Comparison of ENCODE assay signal across 8 cellular contexts in genomic region chr22:20702175-20702545, GRCh38.
DNase-seq lines count a peak whose midpoint lies in the region; ATAC-seq and TF ChIP-seq lines count a peak whose summit lies in the region.
"Not testable (repeated sequence)": the region's sequence is repeated elsewhere in the genome, so short reads cannot be mapped to it uniquely, and the experiment has no call there.

No MANE protein-coding gene starts in this region.

- peaks cover 15% of the 10 kb centered on the region for H3K4me1 ChIP-seq in DND-41 (ENCODE audit: insufficient read depth, low read length)
- H3K4me1 ChIP-seq in RWPE2 (ENCODE audit: insufficient read depth, poor library complexity, severe bottlenecking) = not testable (repeated sequence)
- H3K4me1 ChIP-seq in muscle layer of duodenum (ENCODE audit: control insufficient read depth in 1 of 2, insufficient read depth in 2 of 2, low read length in 2 of 2) = peaks cover 0 to 10% of the 10 kb centered on the region in 2 donors

- DNase-seq in DND-41 = peak; percentile 19
- not testable (repeated sequence) for DNase-seq in RWPE2 (ENCODE audit: low spot score); fibroblast of villous mesenchyme (ENCODE audit: low read depth)
- peak; percentile 25 for DNase-seq in activated naive CD8-positive, alpha-beta T cell treated with anti-CD3 and anti-CD28 coated beads for 36 hours

- peak overlapping the region; percentile 86 for H2AFZ ChIP-seq in DND-41 (ENCODE audit: low read depth, low read length)

- not testable (repeated sequence) for H3K27me3 Mint-ChIP-seq in activated naive CD8-positive, alpha-beta T cell treated with anti-CD3 and anti-CD28 coated beads for 36 hours
- peaks cover 12% of the 10 kb centered on the region for H3K27me3 Mint-ChIP-seq in stimulated activated naive CD8-positive, alpha-beta T cell treated with anti-CD3 and anti-CD28 coated beads, Interleukin-15, Interleukin-2, amounts not matched to agents 100 ng/mL and 50 ng/mL, for 24 hours

- TF ChIP-seq CTCF in DND-41 (IDR thresholded peaks at IDR 0.05; ENCODE audit: borderline replicate concordance, extremely low read depth, low read length, poor library complexity, severe bottlenecking); RWPE2 (IDR thresholded peaks at IDR 0.05; ENCODE audit: poor library complexity, severe bottlenecking); fibroblast of villous mesenchyme (IDR thresholded peaks at IDR 0.05; ENCODE audit: insufficient read depth, low read depth, low read length): not testable (repeated sequence)

- H3K27ac ChIP-seq in DND-41 (ENCODE audit: low read length); muscle layer of duodenum (ENCODE audit: low read length): not testable (repeated sequence)
- peak overlapping the region; percentile 71 for H3K27ac ChIP-seq in RWPE2 (ENCODE audit: poor library complexity, severe bottlenecking)

- H3K4me2 ChIP-seq in DND-41 (ENCODE audit: insufficient read depth, low read length) = peak overlapping the region; percentile 93

- H4K20me1 ChIP-seq in DND-41 (ENCODE audit: insufficient read depth, low read length) = not testable (repeated sequence)

- peak overlapping the region; percentile 50; the same call in 1 of the 2 replicates for H3K9ac ChIP-seq in DND-41 (ENCODE audit: low read depth, low read length)

- H3K4me3 Mint-ChIP-seq in activated naive CD8-positive, alpha-beta T cell treated with anti-CD3 and anti-CD28 coated beads for 36 hours = peak overlapping the region; percentile 96
- peak overlapping the region; percentile 91 for H3K4me3 Mint-ChIP-seq in stimulated activated naive CD8-positive, alpha-beta T cell treated with anti-CD3 and anti-CD28 coated beads, Interleukin-15, Interleukin-2, amounts not matched to agents 100 ng/mL and 50 ng/mL, for 24 hours

- H3K27ac Mint-ChIP-seq in activated naive CD8-positive, alpha-beta T cell treated with anti-CD3 and anti-CD28 coated beads for 36 hours = peak overlapping the region; percentile 99
- H3K27ac Mint-ChIP-seq in stimulated activated naive CD8-positive, alpha-beta T cell treated with anti-CD3 and anti-CD28 coated beads, Interleukin-15, Interleukin-2, amounts not matched to agents 100 ng/mL and 50 ng/mL, for 24 hours = not testable (repeated sequence)

- not testable (repeated sequence) for H3K36me3 ChIP-seq in DND-41 (ENCODE audit: insufficient read depth, low read length); RWPE2 (ENCODE audit: low read depth); muscle layer of duodenum (ENCODE audit: control insufficient read depth in 1 of 2, insufficient read depth in 2 of 2, low read length in 2 of 2)

- not testable (repeated sequence) for H3K9me3 ChIP-seq in DND-41 (ENCODE audit: insufficient read depth, low read length, severe bottlenecking); RWPE2 (ENCODE audit: severe bottlenecking); muscle layer of duodenum (ENCODE audit: control insufficient read depth in 1 of 2, low read length in 2 of 2)

- not testable (repeated sequence) for H3K27me3 ChIP-seq in DND-41 (ENCODE audit: insufficient read depth, low read length, poor library complexity); RWPE2 (ENCODE audit: insufficient read depth, poor library complexity, severe bottlenecking); muscle layer of duodenum (ENCODE audit: low read depth, low read length)

- H3K4me1 Mint-ChIP-seq in activated naive CD8-positive, alpha-beta T cell treated with anti-CD3 and anti-CD28 coated beads for 36 hours = not testable (repeated sequence)
- H3K4me1 Mint-ChIP-seq in stimulated activated naive CD8-positive, alpha-beta T cell treated with anti-CD3 and anti-CD28 coated beads, Interleukin-15, Interleukin-2, amounts not matched to agents 100 ng/mL and 50 ng/mL, for 24 hours (ENCODE audit: low read depth) = peaks cover 12% of the 10 kb centered on the region

- H3K4me3 ChIP-seq in DND-41 (ENCODE audit: low read depth in 1 of 2, low read length in 2 of 2) = peak overlapping the region; percentile 17 to 82; a peak in 3 of 4 replicates
- H3K4me3 ChIP-seq in RWPE2 (ENCODE audit: severe bottlenecking) = peak overlapping the region; percentile 47
- H3K4me3 ChIP-seq in fibroblast of villous mesenchyme (ENCODE audit: low read depth, low read length) = peak overlapping the region; percentile 68
- peak overlapping the region; percentile 11 to 57 for H3K4me3 ChIP-seq in muscle layer of duodenum (ENCODE audit: low read depth in 1 of 2, low read length in 2 of 2)

- H3K9me3 Mint-ChIP-seq in activated naive CD8-positive, alpha-beta T cell treated with anti-CD3 and anti-CD28 coated beads for 36 hours; stimulated activated naive CD8-positive, alpha-beta T cell treated with anti-CD3 and anti-CD28 coated beads, Interleukin-15, Interleukin-2, amounts not matched to agents 100 ng/mL and 50 ng/mL, for 24 hours: not testable (repeated sequence)

- peak; percentile 29 for ATAC-seq in DND-41 (ENCODE audit: insufficient read depth, low read depth)
- ATAC-seq in GM21528 (IDR thresholded peaks at IDR 0.05; ENCODE audit: low FRiP score, unreplicated experiment) = peak; percentile 24
- peak; percentile 3 for ATAC-seq in HG03103 (IDR thresholded peaks at IDR 0.05; ENCODE audit: low read depth, unreplicated experiment)
- ATAC-seq in RWPE2 (ENCODE audit: low read depth) = peak; percentile 28

- H3K79me2 ChIP-seq in DND-41 (ENCODE audit: insufficient read depth, low read length) = not testable (repeated sequence)

- not testable (repeated sequence) for H3K36me3 Mint-ChIP-seq in activated naive CD8-positive, alpha-beta T cell treated with anti-CD3 and anti-CD28 coated beads for 36 hours; stimulated activated naive CD8-positive, alpha-beta T cell treated with anti-CD3 and anti-CD28 coated beads, Interleukin-15, Interleukin-2, amounts not matched to agents 100 ng/mL and 50 ng/mL, for 24 hours (ENCODE audit: low read depth)
